ENCODE assay signal across 8 cellular contexts in the genomic region with DNA sequence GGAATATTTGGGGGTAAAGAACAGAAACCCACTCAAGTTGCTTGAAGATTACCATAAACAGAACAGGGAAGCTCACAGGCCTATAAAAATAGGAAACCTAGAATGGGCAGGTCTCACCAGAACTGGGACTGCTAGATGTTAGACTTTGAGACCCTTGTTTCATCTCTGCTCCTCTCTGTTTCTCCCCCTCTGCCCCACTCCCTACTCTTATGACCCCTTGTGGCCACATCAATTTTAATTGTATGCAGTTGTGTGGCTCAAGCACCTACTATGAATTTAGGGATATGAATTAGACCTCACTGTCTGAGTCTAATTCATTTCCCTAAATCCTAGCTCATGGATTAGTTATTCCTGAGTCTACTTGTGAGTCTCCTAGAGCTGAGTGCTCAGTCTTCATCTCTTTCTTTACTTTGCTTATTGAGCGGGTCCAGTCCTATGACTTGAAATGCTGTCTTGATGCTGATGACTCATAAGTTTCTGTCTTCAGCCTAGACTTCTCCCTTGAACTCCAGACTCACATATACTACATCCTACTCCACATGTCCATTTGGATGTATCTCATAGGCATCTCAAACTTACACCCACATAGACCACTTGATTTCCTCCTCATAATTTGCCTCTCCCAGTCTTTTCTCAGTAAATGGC.
A peak's percentile ranks its signal among the peaks of the same experiment; 100 is the strongest.
DNase-seq lines count a peak whose midpoint lies in the region; ATAC-seq and TF ChIP-seq lines count a peak whose summit lies in the region.

No MANE protein-coding gene starts in this region.

- TF ChIP-seq EP300 in tibial nerve (IDR thresholded peaks at IDR 0.05): no peak

- no peak overlapping the region for H3K4me3 ChIP-seq in neural progenitor cell
- no peak overlapping the region for H3K4me3 ChIP-seq in tibial nerve
- H3K4me3 ChIP-seq in gastrocnemius medialis: no peak overlapping the region

- ATAC-seq in GM18868 (IDR thresholded peaks at IDR 0.05; ENCODE audit: unreplicated experiment): peak; percentile 70
- ATAC-seq in HG03439 (IDR thresholded peaks at IDR 0.05; ENCODE audit: unreplicated experiment): peak; percentile 54
- ATAC-seq in activated T-helper 17 cell treated with anti-CD3 and anti-CD28 coated beads, Interleukin-2, amount 50 U/mL, for 72 hours (replicated peaks): peak; percentile 38
- no peak for ATAC-seq in HG03196 (IDR thresholded peaks at IDR 0.05; ENCODE audit: unreplicated experiment)
- ATAC-seq in gastrocnemius medialis: no peak

- H3K9me3 ChIP-seq in neural progenitor cell (ENCODE audit: low read depth) (no peaks in the 10 kb centered on the region), tibial nerve (no peaks in the 10 kb centered on the region), gastrocnemius medialis (no peaks in the 10 kb centered on the region)

- no peaks in the 10 kb centered on the region for H3K4me1 ChIP-seq in neural progenitor cell
- H3K4me1 ChIP-seq in tibial nerve: no peaks in the 10 kb centered on the region
- no peaks in the 10 kb centered on the region for H3K4me1 ChIP-seq in gastrocnemius medialis

- H3K36me3 ChIP-seq in neural progenitor cell (no peaks in the 10 kb centered on the region), tibial nerve (no peaks in the 10 kb centered on the region), gastrocnemius medialis (no peaks in the 10 kb centered on the region)

- no peaks in the 10 kb centered on the region for H3K79me2 ChIP-seq in neural progenitor cell (ENCODE audit: low read depth)

- H3K27ac ChIP-seq in neural progenitor cell: no peak overlapping the region
- H3K27ac ChIP-seq in tibial nerve: no peak overlapping the region
- no peak overlapping the region for H3K27ac ChIP-seq in gastrocnemius medialis

- H2AFZ ChIP-seq in neural progenitor cell (replicated peaks): no peak overlapping the region

- no peak overlapping the region for H3K4me2 ChIP-seq in neural progenitor cell

- no peak overlapping the region for H3K9ac ChIP-seq in neural progenitor cell

- no peak for TF ChIP-seq POLR2A in tibial nerve (IDR thresholded peaks at IDR 0.05)
- no peak for TF ChIP-seq POLR2A in gastrocnemius medialis (IDR thresholded peaks at IDR 0.05)

- H3K36me3 Mint-ChIP-seq in activated T-helper 17 cell treated with anti-CD3 and anti-CD28 coated beads, Interleukin-2, amount 50 U/mL, for 72 hours (ENCODE audit: low read depth): no peaks in the 10 kb centered on the region
- no peaks in the 10 kb centered on the region for H3K36me3 Mint-ChIP-seq in neural progenitor cell

- peak; percentile 32 for DNase-seq in neural progenitor cell (ENCODE audit: low spot score)
- DNase-seq in OCI-M2 (lab: John Stamatoyannopoulos, UW; ENCODE audit: unreplicated experiment): no peak
- DNase-seq in tibial nerve (ENCODE audit: low spot score in 2 of 2): no peak
- DNase-seq in gastrocnemius medialis: no peak

- peaks cover 15% of the 10 kb centered on the region for H3K4me1 Mint-ChIP-seq in activated T-helper 17 cell treated with anti-CD3 and anti-CD28 coated beads, Interleukin-2, amount 50 U/mL, for 72 hours
- H3K4me1 Mint-ChIP-seq in neural progenitor cell: peaks cover 4% of the 10 kb centered on the region

- H4K20me1 ChIP-seq in neural progenitor cell (ENCODE audit: low read depth): no peaks in the 10 kb centered on the region

- peak; percentile 51 for TF ChIP-seq CTCF in neural progenitor cell (IDR thresholded peaks at IDR 0.05)
- no peak for TF ChIP-seq CTCF in tibial nerve (IDR thresholded peaks at IDR 0.05)
- no peak for TF ChIP-seq CTCF in gastrocnemius medialis (IDR thresholded peaks at IDR 0.05 in 4 of 5, conservative IDR thresholded peaks at IDR 0.05 in 1 of 5)

- H3K27me3 ChIP-seq in neural progenitor cell (no peaks in the 10 kb centered on the region), tibial nerve (no peaks in the 10 kb centered on the region), gastrocnemius medialis (no peaks in the 10 kb centered on the region)

- no peaks in the 10 kb centered on the region for H3K27me3 Mint-ChIP-seq in activated T-helper 17 cell treated with anti-CD3 and anti-CD28 coated beads, Interleukin-2, amount 50 U/mL, for 72 hours
- H3K27me3 Mint-ChIP-seq in neural progenitor cell (ENCODE audit: insufficient read depth, low read depth): peaks cover 2% of the 10 kb centered on the region

- intact Hi-C loops in gastrocnemius medialis (cut with DNase I; ENCODE audit: low total_unique reads): no loop called here

- no peak overlapping the region for H3K27ac Mint-ChIP-seq in activated T-helper 17 cell treated with anti-CD3 and anti-CD28 coated beads, Interleukin-2, amount 50 U/mL, for 72 hours
- no peak overlapping the region for H3K27ac Mint-ChIP-seq in neural progenitor cell

- H3K9me3 Mint-ChIP-seq in activated T-helper 17 cell treated with anti-CD3 and anti-CD28 coated beads, Interleukin-2, amount 50 U/mL, for 72 hours: no peaks in the 10 kb centered on the region
- H3K9me3 Mint-ChIP-seq in neural progenitor cell: no peaks in the 10 kb centered on the region

- WGBS in tibial nerve, 2 donors: 88 to 96% methylated on average over 1 of the region's 1 CpG

- no peak overlapping the region for H3K4me3 Mint-ChIP-seq in activated T-helper 17 cell treated with anti-CD3 and anti-CD28 coated beads, Interleukin-2, amount 50 U/mL, for 72 hours
- no peak overlapping the region for H3K4me3 Mint-ChIP-seq in neural progenitor cell

- in situ Hi-C loops in gastrocnemius medialis (cut with MboI; ENCODE audit: low sequenced_read_pairs in 4 of 4): no loop called here

- no peaks in the 10 kb centered on the region for H3F3A ChIP-seq in neural progenitor cell (ENCODE audit: low read depth)

Comparison
In these comparisons a context has a peak if more than half of its experiments do, and no peak if none do; other contexts are left out.
1. ATAC-seq: peak in GM18868 (single experiment), HG03439 (single experiment) and activated T-helper 17 cell treated with anti-CD3 and anti-CD28 coated beads, Interleukin-2, amount 50 U/mL, for 72 hours (single experiment); none in HG03196 (single experiment) and gastrocnemius medialis (0 of 2).